In genomic region chr3:25789209-25789595, GRCh38 we compare ENCODE assay signal across 1 cellular context.
TF ChIP-seq lines count a peak whose summit lies in the region.

No MANE protein-coding gene starts in this region.

TF ChIP-seq in K562, 482 proteins besides CTCF, POLR2A, EP300 and RAD21 (continued from another document):
- TF ChIP-seq ZNF282 (CRISPR knock-in tag; IDR thresholded peaks at IDR 0.05) = no peak
- TF ChIP-seq TBP (optimal IDR thresholded peaks at IDR 0.05; ENCODE audit: low read depth, low read length) = no peak
- TF ChIP-seq ZNF175 (CRISPR knock-in tag; IDR thresholded peaks at IDR 0.05; ENCODE audit: low read depth) = 0 out of 2 replicates have a peak, but pooled peaks have one; percentile 27
- TF ChIP-seq ZNF133 (CRISPR knock-in tag; IDR thresholded peaks at IDR 0.05) = no peak
- TF ChIP-seq GTF2E2 (tag; IDR thresholded peaks at IDR 0.05) = 0 out of 2 replicates have a peak, but pooled peaks have one; percentile 22
- TF ChIP-seq ZNF507 (tag; conservative IDR thresholded peaks at IDR 0.05) = no peak
- peak; percentile 69 for TF ChIP-seq ZNF512 (tag; IDR thresholded peaks at IDR 0.05)
- TF ChIP-seq CHD1 (IDR thresholded peaks at IDR 0.05; ENCODE audit: low read length) = peak; percentile 11
- TF ChIP-seq ZBTB40 (IDR thresholded peaks at IDR 0.05) = peak; percentile 67
- TF ChIP-seq ZBTB40 (CRISPR knock-in tag; IDR thresholded peaks at IDR 0.05) = no peak
- TF ChIP-seq POLR2B (IDR thresholded peaks at IDR 0.05; ENCODE audit: low read depth, partially characterized antibody) = no peak
- TF ChIP-seq ZNF766 (CRISPR knock-in tag; conservative IDR thresholded peaks at IDR 0.05) = 0 out of 2 replicates have a peak, but pooled peaks have one; percentile 7
- 0 out of 2 replicates have a peak, but pooled peaks have one; percentile 5 for TF ChIP-seq ZNF263 (CRISPR knock-in tag; IDR thresholded peaks at IDR 0.05; ENCODE audit: borderline replicate concordance)
- TF ChIP-seq MBD1 (CRISPR knock-in tag; IDR thresholded peaks at IDR 0.05) = no peak
- TF ChIP-seq POU5F1 (IDR thresholded peaks at IDR 0.05; ENCODE audit: borderline replicate concordance, low read depth, low read length, partially characterized antibody) = no peak
